In genomic region chr5:132364319-132364718, GRCh38 we compare ENCODE assay signal across 10 cellular contexts. TPM values are rescaled to one million over a fixed set of nuclear protein-coding genes. Genes with fewer than 3 reads are reported as not detected.
A peak's percentile ranks its signal among the peaks of the same experiment; 100 is the strongest.
DNase-seq lines count a peak whose midpoint lies in the region; ATAC-seq and TF ChIP-seq lines count a peak whose summit lies in the region.
"Had no signal": no experiment of that assay in that cellular context is flagged by ENCODE, and none has a peak within 500 bp of the region (broad histone marks: within the 10 kb centered on the region; RNA-seq: fewer than 3 reads in every experiment).

No MANE protein-coding gene starts in this region.

- no peak overlapping the region for H3K4me3 ChIP-seq in gastroesophageal sphincter
- no peak overlapping the region for H3K4me3 ChIP-seq in testis
- H3K4me3 ChIP-seq: suprapubic skin had no signal

- H3K27me3 ChIP-seq in gastroesophageal sphincter (no peaks in the 10 kb centered on the region), testis (no peaks in the 10 kb centered on the region)
- H3K27me3 ChIP-seq: suprapubic skin had no signal

- H3K4me3 Mint-ChIP-seq in Calu3 (ENCODE audit: low read depth, unreplicated experiment), result peak overlapping the region; percentile 24

- no peaks in the 10 kb centered on the region for H3K36me3 ChIP-seq in gastroesophageal sphincter
- no peaks in the 10 kb centered on the region for H3K36me3 ChIP-seq in testis (ENCODE audit: low read depth, missing control alignments)
- H3K36me3 ChIP-seq: suprapubic skin had no signal

- H3K4me1 Mint-ChIP-seq in Calu3 (ENCODE audit: low read depth, unreplicated experiment), result peaks cover 28% of the 10 kb centered on the region

- intact Hi-C loops in Calu3 (cut with micrococcal nuclease; ENCODE audit: unreplicated experiment) (loop anchor here (5.0 to 10.0 kb wide), 2 partner anchors 37 to 290 kb away; partner anchors contain the start of gene CSF2), testis (cut with DNase I; ENCODE audit: low total_unique reads) (no loop called here)

- peak; percentile 82 for ATAC-seq in gastroesophageal sphincter
- no peak for ATAC-seq in HG03521 (IDR thresholded peaks at IDR 0.05; ENCODE audit: unreplicated experiment)

- TF ChIP-seq EP300 in gastroesophageal sphincter (IDR thresholded peaks at IDR 0.05), result no peak

- peak overlapping the region; percentile 74 for H3K27ac Mint-ChIP-seq in Calu3 (ENCODE audit: unreplicated experiment)

- 50 to 63% methylated on average over 1 of the region's 1 CpG for WGBS in gastroesophageal sphincter (ENCODE audit: low coverage in 1 of 2), 2 donors
- 63 to 100% methylated on average over 1 of the region's 1 CpG for WGBS in testis, 2 donors

- H3K36me3 Mint-ChIP-seq in Calu3 (ENCODE audit: insufficient read depth, unreplicated experiment), result peaks cover 22% of the 10 kb centered on the region

- TF ChIP-seq POLR2A in gastroesophageal sphincter (IDR thresholded peaks at IDR 0.05) (no peak), testis (IDR thresholded peaks at IDR 0.05) (no peak)

- H3K4me1 ChIP-seq in gastroesophageal sphincter (peaks cover 0 to 30% (median 0%) of the 10 kb centered on the region in 3 donors), testis (no peaks in the 10 kb centered on the region)

- H3K27ac ChIP-seq in gastroesophageal sphincter, result peak overlapping the region in 3 of 4 donors; percentile 34 to 70 (median 63)
- no peak overlapping the region for H3K27ac ChIP-seq in testis

- TF ChIP-seq CTCF in Calu3 (IDR thresholded peaks at IDR 0.05; ENCODE audit: unreplicated experiment) (no peak), gastroesophageal sphincter (IDR thresholded peaks at IDR 0.05) (no peak), testis (IDR thresholded peaks at IDR 0.05) (no peak)

- H3K27me3 Mint-ChIP-seq in Calu3 (ENCODE audit: unreplicated experiment), result no peaks in the 10 kb centered on the region

- no peak for DNase-seq in Calu3
- DNase-seq in RPMI7951 (ENCODE audit: low read depth), result peak; percentile 51
- peak; percentile 95 for DNase-seq in renal cortical epithelial cell (ENCODE audit: low read depth)
- DNase-seq in activated CD4-positive, CD25-positive, alpha-beta regulatory T cell (lab: John Stamatoyannopoulos, UW), result no peak
- no peak for DNase-seq in testis
- no peak for DNase-seq in HuH-7.5 (ENCODE audit: low spot score)
- DNase-seq: stimulated activated CD4-positive, alpha-beta T cell treated with anti-CD3 and anti-CD28 coated beads, Interleukin-15, amount 100 ng/mL, for 24 hours had no signal

- BruUV-seq in Calu3 (replicated peaks; lab: Mats Ljungman, UMichigan), result no TSS peak

- H3K9me3 ChIP-seq in gastroesophageal sphincter (no peaks in the 10 kb centered on the region), testis (no peaks in the 10 kb centered on the region)
- H3K9me3 ChIP-seq: suprapubic skin had no signal

- CTCF ChIA-PET in Calu3 (lab: Charles Lee), result no interaction called here

- no peaks in the 10 kb centered on the region for H3K9me3 Mint-ChIP-seq in Calu3 (ENCODE audit: low read depth, unreplicated experiment)

RNA-seq across cellular contexts. Expression of gene SLC22A5, which starts 5.2 kb away (rescaled TPM):
- total RNA-seq in Calu3 (2022) (24.6 and 25.4 TPM in 2 replicates), gastroesophageal sphincter (1 to 10 TPM; 6.5 to 9.6 (median 7.5) TPM), renal cortical epithelial cell (31.3 and 33.0 TPM in 2 replicates), testis (10 to 100 TPM in 1 of 2 donors, 1 to 10 TPM in 1; 9.5 to 11.8 TPM)
- 2.5 and 4.0 TPM in 2 replicates for total RNA-seq in RPMI7951 (2014; rRNA removed; shearing (Covaris generic))
- polyA plus RNA-seq in testis (ENCODE audit: insufficient read depth, low read depth, low replicate concordance), result 11.9 TPM

Comparison
In these comparisons a context has a peak if more than half of its experiments do, and no peak if none do; other contexts are left out.
1. DNase-seq: peak in RPMI7951 (single experiment) and renal cortical epithelial cell (single experiment); none in Calu3 (single experiment), activated CD4-positive, CD25-positive, alpha-beta regulatory T cell (0 of 4), testis (single experiment) and HuH-7.5 (single experiment).
2. H3K27ac ChIP-seq: peak in gastroesophageal sphincter (3 of 4); none in testis (0 of 2).